In genomic region chr9:131276891-131277672, GRCh38 we compare ENCODE assay signal across 8 cellular contexts. TPM values are rescaled to one million over a fixed set of nuclear protein-coding genes. Genes with fewer than 3 reads are reported as not detected.
DNase-seq lines count a peak whose midpoint lies in the region; ATAC-seq and TF ChIP-seq lines count a peak whose summit lies in the region.

No MANE protein-coding gene starts in this region.

- peaks cover 12% of the 10 kb centered on the region for H3K27me3 Mint-ChIP-seq in activated CD4-positive, alpha-beta memory T cell treated with anti-CD3 and anti-CD28 coated beads, Interleukin-2, amount 10 ng/mL, durations not matched to agents 7 days and 5 days

- peak; percentile 28 for DNase-seq in AG20443 (ENCODE audit: low spot score)
- peak in 1 of 2 experiments; percentile 58 for DNase-seq in HAP-1 (ENCODE audit: low spot score in 2 of 2)
- peak; percentile 61 for DNase-seq in activated CD4-positive, alpha-beta memory T cell treated with anti-CD3 and anti-CD28 coated beads, Interleukin-2, amount 10 ng/mL, durations not matched to agents 7 days and 5 days
- DNase-seq in foreskin keratinocyte = no peak
- no peak for DNase-seq in NCI-H526 (lab: John Stamatoyannopoulos, UW)
- no peak for DNase-seq in HPDE6-E6E7 (ENCODE audit: extremely low spot score)
- no peak for DNase-seq in NCI-H2196 treated with DMSO at 0.1 percent for 48 hours (lab: John Stamatoyannopoulos, UW; ENCODE audit: unreplicated experiment)

- in situ Hi-C loops in HAP-1 (cut with MboI; ENCODE audit: low sequenced_read_pairs) = no loop called here

- CTCF ChIA-PET in activated CD4-positive, alpha-beta memory T cell treated with anti-CD3 and anti-CD28 coated beads, Interleukin-2, amount 10 ng/mL, durations not matched to agents 7 days and 5 days (lab: Charles Lee) = interaction anchor here (0.7 to 11.4 kb wide), 3 partner anchors 9 to 24 kb away, joined by 3 to 189 read pairs (median 4); no protein-coding TSS in a partner anchor

- H3K4me1 ChIP-seq in HAP-1 (peaks cover 19% of the 10 kb centered on the region), foreskin keratinocyte (no peaks in the 10 kb centered on the region)

- peak overlapping the region; percentile 61 for H3K4me3 Mint-ChIP-seq in activated CD4-positive, alpha-beta memory T cell treated with anti-CD3 and anti-CD28 coated beads, Interleukin-2, amount 10 ng/mL, durations not matched to agents 7 days and 5 days

- H3K27me3 ChIP-seq in HAP-1 (ENCODE audit: low read depth) (no peaks in the 10 kb centered on the region; the same call in 1 of the 2 replicates), foreskin keratinocyte (peaks cover 60% of the 10 kb centered on the region)

- no peak for ATAC-seq in foreskin keratinocyte

- peak; percentile 2 for TF ChIP-seq CTCF in foreskin keratinocyte (conservative IDR thresholded peaks at IDR 0.05)

- peaks cover 28% of the 10 kb centered on the region for H3K4me1 Mint-ChIP-seq in activated CD4-positive, alpha-beta memory T cell treated with anti-CD3 and anti-CD28 coated beads, Interleukin-2, amount 10 ng/mL, durations not matched to agents 7 days and 5 days

- peaks cover 6% of the 10 kb centered on the region for H3K36me3 ChIP-seq in HAP-1 (replicated peaks)

- POLR2A ChIA-PET in activated CD4-positive, alpha-beta memory T cell treated with anti-CD3 and anti-CD28 coated beads, Interleukin-2, amount 10 ng/mL, durations not matched to agents 7 days and 5 days (lab: Charles Lee) = interaction anchor here (0.7 to 14.3 kb wide), 5 partner anchors 11 to 151 kb away, joined by 3 to 557 read pairs (median 46); partner anchors contain the start of gene NUP214

- no peaks in the 10 kb centered on the region for H3K9me3 ChIP-seq in HAP-1

- peak overlapping the region; percentile 62 for H3K27ac Mint-ChIP-seq in activated CD4-positive, alpha-beta memory T cell treated with anti-CD3 and anti-CD28 coated beads, Interleukin-2, amount 10 ng/mL, durations not matched to agents 7 days and 5 days

- H3K4me3 ChIP-seq in HAP-1 = peak overlapping the region; percentile 54
- H3K4me3 ChIP-seq in skin epidermis = peak overlapping the region; percentile 53 to 76 (median 65)

- H3K36me3 Mint-ChIP-seq in activated CD4-positive, alpha-beta memory T cell treated with anti-CD3 and anti-CD28 coated beads, Interleukin-2, amount 10 ng/mL, durations not matched to agents 7 days and 5 days (ENCODE audit: low read depth) = peaks cover 41% of the 10 kb centered on the region

- no peaks in the 10 kb centered on the region for H3K9me3 Mint-ChIP-seq in activated CD4-positive, alpha-beta memory T cell treated with anti-CD3 and anti-CD28 coated beads, Interleukin-2, amount 10 ng/mL, durations not matched to agents 7 days and 5 days

- H3K27ac ChIP-seq in foreskin keratinocyte (no peak overlapping the region), skin epidermis (peak overlapping the region; percentile 29 to 98 (median 83))

RNA-seq across cellular contexts. Expression of gene FAM78A, which starts 0.8 kb away (rescaled TPM):
- 10 to 100 TPM; 86.5 to 88.7 TPM for total RNA-seq in activated CD4-positive, alpha-beta memory T cell treated with anti-CD3 and anti-CD28 coated beads, Interleukin-2, amount 10 ng/mL, durations not matched to agents 7 days and 5 days
- 0.27 and 0.32 TPM in 2 replicates for total RNA-seq in foreskin keratinocyte
- polyA plus RNA-seq in foreskin keratinocyte = 0.22 and 0.44 TPM in 2 replicates

RNA-seq across cellular contexts. Expression of gene PLPP7, which starts 12.4 kb away (rescaled TPM):
- total RNA-seq in activated CD4-positive, alpha-beta memory T cell treated with anti-CD3 and anti-CD28 coated beads, Interleukin-2, amount 10 ng/mL, durations not matched to agents 7 days and 5 days = not detected
- not detected in 2 replicates for total RNA-seq in foreskin keratinocyte
- not detected in 2 replicates for polyA plus RNA-seq in foreskin keratinocyte

Comparison
In these comparisons a context has a peak if more than half of its experiments do, and no peak if none do; other contexts are left out.
1. DNase-seq: peak in AG20443 (single experiment) and activated CD4-positive, alpha-beta memory T cell treated with anti-CD3 and anti-CD28 coated beads, Interleukin-2, amount 10 ng/mL, durations not matched to agents 7 days and 5 days (single experiment); none in foreskin keratinocyte (0 of 2), NCI-H526 (0 of 2), HPDE6-E6E7 (single experiment) and NCI-H2196 treated with DMSO at 0.1 percent for 48 hours (single experiment).
2. RNA of gene FAM78A, which starts 0.8 kb away (total RNA-seq): 86.5 to 88.7 TPM in activated CD4-positive, alpha-beta memory T cell treated with anti-CD3 and anti-CD28 coated beads, Interleukin-2, amount 10 ng/mL, durations not matched to agents 7 days and 5 days; 0.27 to 0.32 TPM in foreskin keratinocyte; every median in the first group is over 10 times any median in the second.